1 cellular context compared by ENCODE assay signal in the genomic region with DNA sequence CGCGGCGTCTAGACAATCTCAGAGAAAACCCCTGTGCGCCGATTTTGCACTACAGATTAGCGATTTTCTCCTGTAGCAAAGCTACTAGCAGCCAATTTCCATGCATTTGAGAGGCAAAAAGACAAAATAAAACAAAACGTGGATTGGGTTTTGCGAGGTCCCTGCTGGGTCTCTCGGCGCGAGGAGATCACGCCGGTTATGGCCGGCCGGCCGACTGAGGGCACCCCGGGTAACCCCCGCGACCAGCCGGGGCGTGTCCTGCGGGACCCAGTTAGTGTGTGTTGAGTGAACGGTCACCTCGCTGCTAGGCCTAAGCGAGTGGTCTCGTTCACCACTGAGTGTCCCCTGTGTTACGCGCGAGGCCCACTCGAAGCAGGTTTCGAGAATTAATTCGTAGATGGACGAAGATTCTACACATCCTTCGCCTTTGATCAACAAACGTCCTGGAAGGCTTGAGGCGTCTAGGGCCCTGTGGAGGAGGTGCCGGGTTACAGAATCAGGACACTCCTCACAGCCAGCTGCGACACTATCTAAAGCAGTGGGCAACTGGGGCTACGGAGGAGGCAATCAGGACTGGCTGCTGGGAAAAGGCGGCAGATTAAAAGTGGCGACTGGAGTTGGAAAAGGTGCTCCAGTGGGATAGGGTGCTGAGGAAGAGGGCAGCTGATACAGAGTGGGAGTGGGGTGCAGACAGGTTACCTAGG.
TF ChIP-seq lines count a peak whose summit lies in the region.

No MANE protein-coding gene starts in this region.

TF ChIP-seq in H1, 55 proteins besides CTCF, POLR2A, EP300 and RAD21:
- TF ChIP-seq ASH2L (IDR thresholded peaks at IDR 0.05; ENCODE audit: low read length): peak; percentile 37
- TF ChIP-seq TAF1 (IDR thresholded peaks at IDR 0.05; ENCODE audit: low read depth, low read length): peak; percentile 29
- peak; percentile 63; the same call in 1 of the 2 replicates for TF ChIP-seq E2F6 (IDR thresholded peaks at IDR 0.05)
- TF ChIP-seq KDM1A (IDR thresholded peaks at IDR 0.05; ENCODE audit: borderline replicate concordance, low read length): no peak
